In genomic region chr13:106588367-106588766, GRCh38 we compare ENCODE assay signal across 23 cellular contexts. TPM values are rescaled to one million over a fixed set of nuclear protein-coding genes. Genes with fewer than 3 reads are reported as not detected.
A peak's percentile ranks its signal among the peaks of the same experiment; 100 is the strongest.
DNase-seq lines count a peak whose midpoint lies in the region; ATAC-seq, FAIRE-seq and TF ChIP-seq lines count a peak whose summit lies in the region.
"Had no signal": no experiment of that assay in that cellular context is flagged by ENCODE, and none has a peak within 500 bp of the region (broad histone marks: within the 10 kb centered on the region; RNA-seq: fewer than 3 reads in every experiment).

No MANE protein-coding gene starts in this region.

- H3K27me3 ChIP-seq in heart right ventricle: no peaks in the 10 kb centered on the region
- H3K27me3 ChIP-seq in right atrium auricular region: no peaks in the 10 kb centered on the region
- H3K27me3 ChIP-seq in lower lobe of right lung (ENCODE audit: low read depth): no peaks in the 10 kb centered on the region
- H3K27me3 ChIP-seq in skeletal muscle tissue (ENCODE audit: control insufficient read depth in 3 of 3, insufficient read depth in 3 of 3, low read length in 3 of 3): no peaks in the 10 kb centered on the region

- H3K27ac ChIP-seq in heart right ventricle (peak overlapping the region in 9 of 10 donors; percentile 2 to 63 (median 45)), right atrium auricular region (no peak overlapping the region), lower lobe of right lung (peak overlapping the region; percentile 26), skeletal muscle tissue (ENCODE audit: low read depth, low read length) (peak overlapping the region; percentile 23)
- H3K27ac ChIP-seq: C4-2B had no signal

- no peak for FAIRE-seq in urothelium cell line (lab: Jason Lieb, UNC)
- FAIRE-seq: A204.1, GM18507, GM19239 had no signal

- TF ChIP-seq CTCF in heart right ventricle (IDR thresholded peaks at IDR 0.05) (no peak), right atrium auricular region (IDR thresholded peaks at IDR 0.05) (no peak), lower lobe of right lung (IDR thresholded peaks at IDR 0.05) (no peak)

- ATAC-seq in heart right ventricle: peak in 6 of 8 donors; percentile 47 to 82 (median 74)
- no peak for ATAC-seq in lower lobe of right lung

- H3K4me1 ChIP-seq in heart right ventricle: peaks cover 0 to 23% (median 0%) of the 10 kb centered on the region in 9 donors
- H3K4me1 ChIP-seq in right atrium auricular region: no peaks in the 10 kb centered on the region
- no peaks in the 10 kb centered on the region for H3K4me1 ChIP-seq in lower lobe of right lung
- H3K4me1 ChIP-seq in skeletal muscle tissue (ENCODE audit: control insufficient read depth in 3 of 3, insufficient read depth in 3 of 3, low read length in 3 of 3): peaks cover 0 to 4% (median 0%) of the 10 kb centered on the region in 3 donors

- WGBS in heart right ventricle, 2 donors: 48 to 62% methylated on average over 4 of the region's 4 CpGs

- intact Hi-C loops in heart right ventricle (cut with DNase I): no loop called here
- intact Hi-C loops in lower lobe of right lung (cut with DNase I): no loop called here

- H3K36me3 ChIP-seq in heart right ventricle (no peaks in the 10 kb centered on the region), right atrium auricular region (no peaks in the 10 kb centered on the region), lower lobe of right lung (no peaks in the 10 kb centered on the region), skeletal muscle tissue (ENCODE audit: control insufficient read depth in 3 of 3, insufficient read depth in 3 of 3, low read length in 3 of 3) (no peaks in the 10 kb centered on the region)

- DNase-seq in heart right ventricle (peak in 1 of 2 donors; percentile 26), right atrium auricular region (ENCODE audit: low spot score) (no peak), dermis microvascular lymphatic vessel endothelial cell (ENCODE audit: low read depth in 2 of 2) (peak; percentile 30 to 48), lower lobe of right lung (no peak), NCI-H1436 treated with DMSO at 0.1 percent for 48 hours (lab: John Stamatoyannopoulos, UW) (no peak), urothelium cell line (ENCODE audit: low spot score) (no peak), SIG-M5 (lab: John Stamatoyannopoulos, UW) (no peak)
- DNase-seq: CD8-positive, alpha-beta memory T cell; GDM1; GOT3; HCEC 1CT; KG1; NCI-H1092 treated with DMSO at 0.1 percent for 48 hours; NCI-H2029 treated with DMSO at 0.1 percent for 48 hours; NCI-H2171; NCI-H524; OCI-M1; SHP77 had no signal

- H3K4me3 ChIP-seq in heart right ventricle (no peak overlapping the region), right atrium auricular region (no peak overlapping the region), lower lobe of right lung (no peak overlapping the region), skeletal muscle tissue (ENCODE audit: low read length in 3 of 3) (no peak overlapping the region)

- H3K9ac ChIP-seq in skeletal muscle tissue (ENCODE audit: low read depth in 1 of 3, low read length in 3 of 3): no peak overlapping the region

- peaks cover 0 to 25% (median 8%) of the 10 kb centered on the region in 11 donors for H3K9me3 ChIP-seq in heart right ventricle
- no peaks in the 10 kb centered on the region for H3K9me3 ChIP-seq in right atrium auricular region
- peaks cover 13% of the 10 kb centered on the region for H3K9me3 ChIP-seq in lower lobe of right lung
- H3K9me3 ChIP-seq in skeletal muscle tissue (ENCODE audit: control insufficient read depth in 3 of 3, low read length in 3 of 3): peaks cover 0 to 5% (median 0%) of the 10 kb centered on the region in 3 donors

RNA-seq across cellular contexts. Expression of gene ARGLU1, which starts 20.4 kb away (rescaled TPM):
- total RNA-seq in heart right ventricle (10 to 100 TPM; 19.1 to 42.2 (median 29.6) TPM), right atrium auricular region (10 to 100 TPM; 26.1 to 39.9 TPM), dermis microvascular lymphatic vessel endothelial cell (23.2 and 33.0 TPM in 2 replicates), lower lobe of right lung (108 TPM), skeletal muscle tissue (32.4 TPM)
- polyA plus RNA-seq in heart right ventricle: 100 to 1,000 TPM in 1 of 2 donors, 10 to 100 TPM in 1; 28.3 to 148 TPM

RNA-seq across cellular contexts. Expression of gene EFNB2, which starts 52.9 kb away (rescaled TPM):
- 10 to 100 TPM in 9 of 10 donors, 1 to 10 TPM in 1; 9.7 to 21.1 (median 14.8) TPM for total RNA-seq in heart right ventricle
- polyA plus RNA-seq in heart right ventricle: 10 to 100 TPM; 11.8 to 14.1 TPM
- 10 to 100 TPM; 15.5 to 17.4 TPM for total RNA-seq in right atrium auricular region
- total RNA-seq in dermis microvascular lymphatic vessel endothelial cell: 64.9 and 67.3 TPM in 2 replicates
- total RNA-seq in lower lobe of right lung: 47.0 TPM
- 14.6 TPM for total RNA-seq in skeletal muscle tissue

Comparison
In these comparisons a context has a peak if more than half of its experiments do, and no peak if none do; other contexts are left out.
1. H3K27ac ChIP-seq: peak in heart right ventricle (9 of 10), lower lobe of right lung (single experiment) and skeletal muscle tissue (single experiment); none in right atrium auricular region (0 of 2).
2. ATAC-seq: peak in heart right ventricle (6 of 8); none in lower lobe of right lung (0 of 2).
3. DNase-seq: peak in dermis microvascular lymphatic vessel endothelial cell (2 of 2); none in right atrium auricular region (single experiment), lower lobe of right lung (single experiment), NCI-H1436 treated with DMSO at 0.1 percent for 48 hours (single experiment), urothelium cell line (single experiment) and SIG-M5 (single experiment).